Comparison of ENCODE assay signal across 16 cellular contexts in the genomic region with DNA sequence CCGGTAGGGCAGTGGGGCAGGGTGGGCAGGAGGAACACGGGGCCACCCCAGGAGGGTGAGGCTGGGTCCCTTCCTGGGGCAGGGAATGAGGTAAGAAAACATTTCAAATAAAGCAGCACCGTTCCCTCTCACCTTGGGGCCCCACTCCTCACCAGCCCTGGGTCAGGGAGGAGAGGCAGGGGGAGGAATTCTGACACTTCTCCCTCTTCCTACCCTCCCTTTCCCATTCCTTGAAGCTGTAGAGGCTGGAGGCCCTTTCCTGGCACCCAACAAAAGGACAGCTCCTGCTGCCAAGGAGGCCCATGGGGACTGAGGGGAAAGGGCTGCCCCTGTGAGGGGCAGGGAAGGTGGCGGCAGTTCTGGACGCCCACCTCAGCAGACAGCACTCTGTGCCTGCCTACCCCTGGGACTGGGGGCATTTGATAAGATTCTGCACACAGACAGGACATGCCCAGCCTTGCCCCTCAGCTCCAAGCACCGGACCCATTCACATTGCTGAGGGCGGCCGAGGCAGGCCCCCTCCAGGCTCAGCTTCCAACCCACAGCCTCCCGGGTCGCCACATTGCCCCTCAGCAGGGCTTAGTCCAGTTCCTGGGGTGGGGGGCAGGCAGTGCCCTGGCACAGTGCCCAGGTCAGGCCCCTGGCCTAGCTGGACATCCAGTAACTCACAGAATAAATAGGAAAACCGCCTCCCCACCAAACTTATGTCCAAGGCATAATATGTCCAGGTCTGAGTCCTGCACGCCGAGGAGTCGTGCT. TPM values are rescaled to one million over a fixed set of nuclear protein-coding genes. Genes with fewer than 3 reads are reported as not detected.
DNase-seq lines count a peak whose midpoint lies in the region; ATAC-seq and TF ChIP-seq lines count a peak whose summit lies in the region.
"Had no signal": no experiment of that assay in that cellular context is flagged by ENCODE, and none has a peak within 500 bp of the region (broad histone marks: within the 10 kb centered on the region; RNA-seq: fewer than 3 reads in every experiment).

No MANE protein-coding gene starts in this region.

- no peak for DNase-seq in stimulated activated naive CD8-positive, alpha-beta T cell treated with anti-CD3 and anti-CD28 coated beads, Interleukin-15, amount 100 ng/mL, for 72 hours
- DNase-seq in stimulated activated naive CD8-positive, alpha-beta T cell treated with anti-CD3 and anti-CD28 coated beads, Interleukin-15, Interleukin-2, amounts not matched to agents 100 U/mL and 50 U/mL, for 24 hours: no peak
- no peak for DNase-seq in activated CD8-positive, alpha-beta T cell treated with anti-CD3 and anti-CD28 coated beads for 36 hours
- DNase-seq in NCI-H2171 (lab: John Stamatoyannopoulos, UW) (no peak), EL (no peak), gastrocnemius medialis (no peak)
- DNase-seq: activated CD4-positive, alpha-beta T cell treated with anti-CD3 and anti-CD28 coated beads, Interleukin-2, amount 50 U/mL, for 4 hours; DMS 273 treated with DMSO at 0.1 percent for 48 hours; NCI-H1930; NCI-H524; substantia nigra had no signal

- no peaks in the 10 kb centered on the region for H3K27me3 ChIP-seq in gastrocnemius medialis

- peaks cover 32% of the 10 kb centered on the region for H3K4me1 Mint-ChIP-seq in stimulated activated naive CD8-positive, alpha-beta T cell treated with anti-CD3 and anti-CD28 coated beads, Interleukin-15, amount 100 ng/mL, for 72 hours
- peaks cover 19% of the 10 kb centered on the region for H3K4me1 Mint-ChIP-seq in activated CD8-positive, alpha-beta T cell treated with anti-CD3 and anti-CD28 coated beads for 36 hours (ENCODE audit: low read depth)

- TF ChIP-seq CTCF in activated CD8-positive, alpha-beta T cell treated with anti-CD3 and anti-CD28 coated beads for 36 hours (IDR thresholded peaks at IDR 0.05): no peak
- no peak for TF ChIP-seq CTCF in gastrocnemius medialis (IDR thresholded peaks at IDR 0.05 in 4 of 5, conservative IDR thresholded peaks at IDR 0.05 in 1 of 5)

- no peaks in the 10 kb centered on the region for H3K27me3 Mint-ChIP-seq in stimulated activated naive CD8-positive, alpha-beta T cell treated with anti-CD3 and anti-CD28 coated beads, Interleukin-15, amount 100 ng/mL, for 72 hours
- no peaks in the 10 kb centered on the region for H3K27me3 Mint-ChIP-seq in activated CD8-positive, alpha-beta T cell treated with anti-CD3 and anti-CD28 coated beads for 36 hours
- H3K27me3 Mint-ChIP-seq: activated T-helper 17 cell treated with anti-CD3 and anti-CD28 coated beads, Interleukin-2, amount 50 U/mL, for 72 hours had no signal

- no peak overlapping the region for H3K4me3 ChIP-seq in mesodermal cell (ENCODE audit: extremely low read depth, insufficient read depth, low read length, poor library complexity, severe bottlenecking)
- H3K4me3 ChIP-seq in gastrocnemius medialis: no peak overlapping the region

- peaks cover 84% of the 10 kb centered on the region for H3K36me3 ChIP-seq in mesodermal cell (ENCODE audit: control insufficient read depth, insufficient read depth, low read length)
- H3K36me3 ChIP-seq in gastrocnemius medialis: peaks cover 0 to 58% of the 10 kb centered on the region in 2 donors

- 91 to 98% methylated on average over 6 to 11 of the region's 14 CpGs for WGBS in mesodermal cell (ENCODE audit: insufficient coverage in 2 of 2), 2 experiments

- CTCF ChIA-PET in activated CD8-positive, alpha-beta T cell treated with anti-CD3 and anti-CD28 coated beads for 36 hours (lab: Charles Lee): interaction anchor here (1.4 to 2.4 kb wide), 2 partner anchors 16 to 152 kb away, joined by 4 to 6 read pairs; a partner anchor contains a TSS

- POLR2A ChIA-PET in activated CD8-positive, alpha-beta T cell treated with anti-CD3 and anti-CD28 coated beads for 36 hours (lab: Charles Lee): interaction anchor here (0.6 to 2.1 kb wide), 7 partner anchors 11 to 167 kb away, joined by 3 to 7 read pairs (median 4); no protein-coding TSS in a partner anchor

- no peak for TF ChIP-seq POLR2A in gastrocnemius medialis (IDR thresholded peaks at IDR 0.05)

- in situ Hi-C loops in gastrocnemius medialis (cut with MboI; ENCODE audit: low sequenced_read_pairs in 4 of 4): no loop called here

- H3K27ac Mint-ChIP-seq in stimulated activated naive CD8-positive, alpha-beta T cell treated with anti-CD3 and anti-CD28 coated beads, Interleukin-15, amount 100 ng/mL, for 72 hours: peak overlapping the region; percentile 94 to 96
- H3K27ac Mint-ChIP-seq in activated CD8-positive, alpha-beta T cell treated with anti-CD3 and anti-CD28 coated beads for 36 hours: peak overlapping the region; percentile 78
- H3K27ac Mint-ChIP-seq: activated T-helper 17 cell treated with anti-CD3 and anti-CD28 coated beads, Interleukin-2, amount 50 U/mL, for 72 hours had no signal

- no peak overlapping the region for H3K4me3 Mint-ChIP-seq in stimulated activated naive CD8-positive, alpha-beta T cell treated with anti-CD3 and anti-CD28 coated beads, Interleukin-15, amount 100 ng/mL, for 72 hours
- no peak overlapping the region for H3K4me3 Mint-ChIP-seq in activated CD8-positive, alpha-beta T cell treated with anti-CD3 and anti-CD28 coated beads for 36 hours
- H3K4me3 Mint-ChIP-seq: activated T-helper 17 cell treated with anti-CD3 and anti-CD28 coated beads, Interleukin-2, amount 50 U/mL, for 72 hours had no signal

- H3K9me3 Mint-ChIP-seq in stimulated activated naive CD8-positive, alpha-beta T cell treated with anti-CD3 and anti-CD28 coated beads, Interleukin-15, amount 100 ng/mL, for 72 hours: no peaks in the 10 kb centered on the region
- no peaks in the 10 kb centered on the region for H3K9me3 Mint-ChIP-seq in activated CD8-positive, alpha-beta T cell treated with anti-CD3 and anti-CD28 coated beads for 36 hours
- H3K9me3 Mint-ChIP-seq: activated T-helper 17 cell treated with anti-CD3 and anti-CD28 coated beads, Interleukin-2, amount 50 U/mL, for 72 hours had no signal

- H3K9me3 ChIP-seq in mesodermal cell (ENCODE audit: control insufficient read depth, low read length): no peaks in the 10 kb centered on the region
- H3K9me3 ChIP-seq in gastrocnemius medialis: no peaks in the 10 kb centered on the region

- H3K27ac ChIP-seq in mesodermal cell (ENCODE audit: low read depth, low read length, severe bottlenecking) (peak overlapping the region; percentile 53), gastrocnemius medialis (no peak overlapping the region)

- H3K36me3 Mint-ChIP-seq in activated CD8-positive, alpha-beta T cell treated with anti-CD3 and anti-CD28 coated beads for 36 hours (ENCODE audit: low read depth): peaks cover 31% of the 10 kb centered on the region

- H3K4me1 ChIP-seq in mesodermal cell (ENCODE audit: control insufficient read depth, insufficient read depth, low read length, poor library complexity, severe bottlenecking) (peaks cover 15% of the 10 kb centered on the region), gastrocnemius medialis (peaks cover 7 to 9% of the 10 kb centered on the region in 2 donors)

- ATAC-seq in stimulated activated naive CD8-positive, alpha-beta T cell treated with anti-CD3 and anti-CD28 coated beads, Interleukin-15, amount 100 ng/mL, for 72 hours: no peak
- ATAC-seq in stimulated activated naive CD8-positive, alpha-beta T cell treated with anti-CD3 and anti-CD28 coated beads, Interleukin-15, Interleukin-2, amounts not matched to agents 100 U/mL and 50 U/mL, for 24 hours: no peak
- ATAC-seq in activated CD8-positive, alpha-beta T cell treated with anti-CD3 and anti-CD28 coated beads for 36 hours: no peak
- ATAC-seq in GM19324 (IDR thresholded peaks at IDR 0.05; ENCODE audit: low FRiP score, unreplicated experiment) (no peak), gastrocnemius medialis (no peak)
- ATAC-seq: activated T-helper 17 cell treated with anti-CD3 and anti-CD28 coated beads, Interleukin-2, amount 50 U/mL, for 72 hours had no signal

- intact Hi-C loops in activated CD8-positive, alpha-beta T cell treated with anti-CD3 and anti-CD28 coated beads for 36 hours (cut with micrococcal nuclease): no loop called here
- intact Hi-C loops in gastrocnemius medialis (cut with DNase I; ENCODE audit: low total_unique reads): no loop called here

RNA-seq across cellular contexts. Expression of a gene that starts 6.2 kb away (rescaled TPM):
- 10 to 100 TPM; 58.1 to 62.3 TPM for total RNA-seq in activated CD8-positive, alpha-beta T cell treated with anti-CD3 and anti-CD28 coated beads for 36 hours
- polyA plus RNA-seq in mesodermal cell (2013, experiment 1 of 2): 72.6 TPM
- 63.1 TPM for polyA plus RNA-seq in mesodermal cell (2013, experiment 2 of 2)
- total RNA-seq in gastrocnemius medialis: 10 to 100 TPM; 39.3 to 46.0 (median 40.6) TPM

RNA-seq across cellular contexts. Expression of a gene that starts 6.7 kb away (rescaled TPM):
- 10 to 100 TPM; 17.5 TPM for total RNA-seq in activated CD8-positive, alpha-beta T cell treated with anti-CD3 and anti-CD28 coated beads for 36 hours
- 36.3 TPM for polyA plus RNA-seq in mesodermal cell (2013, experiment 1 of 2)
- 30.8 TPM for polyA plus RNA-seq in mesodermal cell (2013, experiment 2 of 2)
- 10 to 100 TPM; 25.6 to 34.7 (median 27.4) TPM for total RNA-seq in gastrocnemius medialis

RNA-seq across cellular contexts. Expression of a gene that starts 23.0 kb away (rescaled TPM):
- total RNA-seq in activated CD8-positive, alpha-beta T cell treated with anti-CD3 and anti-CD28 coated beads for 36 hours: under 1 TPM; 0.18 to 0.27 TPM
- polyA plus RNA-seq in mesodermal cell (2013, experiment 1 of 2): not detected
- polyA plus RNA-seq in mesodermal cell (2013, experiment 2 of 2): not detected
- 100 to 1,000 TPM in 1 of 4 donors, 10 to 100 TPM in 3; 13.2 to 134 (median 34.2) TPM for total RNA-seq in gastrocnemius medialis
- total RNA-seq: lung microvascular endothelial cell had no signal
- polyA plus RNA-seq: neural cell had no signal

RNA-seq across cellular contexts. Expression of a gene that starts 26.0 kb away (rescaled TPM):
- total RNA-seq in activated CD8-positive, alpha-beta T cell treated with anti-CD3 and anti-CD28 coated beads for 36 hours: 100 to 1,000 TPM; 129 to 135 TPM
- polyA plus RNA-seq in mesodermal cell (2013, experiment 1 of 2): 40.7 TPM
- 41.7 TPM for polyA plus RNA-seq in mesodermal cell (2013, experiment 2 of 2)
- 10 to 100 TPM; 36.2 to 64.3 (median 46.0) TPM for total RNA-seq in gastrocnemius medialis

RNA-seq across cellular contexts. Expression of a gene that starts 51.8 kb away (rescaled TPM):
- 10 to 100 TPM; 16.8 to 17.9 TPM for total RNA-seq in activated CD8-positive, alpha-beta T cell treated with anti-CD3 and anti-CD28 coated beads for 36 hours
- polyA plus RNA-seq in mesodermal cell (2013, experiment 1 of 2): 9.4 TPM
- polyA plus RNA-seq in mesodermal cell (2013, experiment 2 of 2): 7.0 TPM
- 1 to 10 TPM in 3 of 4 donors, under 1 TPM in 1; 0.97 to 7.4 (median 1.9) TPM for total RNA-seq in gastrocnemius medialis

Comparison
In these comparisons a context has a peak if more than half of its experiments do, and no peak if none do; other contexts are left out.
1. RNA of a gene that starts 23.0 kb away (total RNA-seq): 13.2 to 134 TPM in gastrocnemius medialis; 0.18 to 0.27 TPM in activated CD8-positive, alpha-beta T cell treated with anti-CD3 and anti-CD28 coated beads for 36 hours; every median in the first group is over 10 times any median in the second.